1 cellular context compared by ENCODE assay signal in genomic region chr11:49995559-49995958, GRCh38.
TF ChIP-seq lines count a peak whose summit lies in the region.

No MANE protein-coding gene starts in this region.

TF ChIP-seq in H1, 55 proteins besides CTCF, POLR2A, EP300 and RAD21 (continued from another document):
- TF ChIP-seq RNF2 (IDR thresholded peaks at IDR 0.05; ENCODE audit: borderline replicate concordance, low read depth, low read length, missing control alignments, poor library complexity, severe bottlenecking) (no peak), JUN (IDR thresholded peaks at IDR 0.05; ENCODE audit: low read depth, low read length) (no peak), SUZ12 (IDR thresholded peaks at IDR 0.05; ENCODE audit: low read length) (no peak), CHD1 (IDR thresholded peaks at IDR 0.05; ENCODE audit: low read depth, low read length) (no peak), GABPA (IDR thresholded peaks at IDR 0.05; ENCODE audit: borderline replicate concordance, insufficient read depth, low read length) (no peak), SP2 (IDR thresholded peaks at IDR 0.05; ENCODE audit: low read length) (no peak), NANOG (IDR thresholded peaks at IDR 0.05; ENCODE audit: insufficient read depth, low read depth, low read length, poor library complexity, severe bottlenecking) (no peak), SIN3A (conservative IDR thresholded peaks at IDR 0.05 in 1 of 2, IDR thresholded peaks at IDR 0.05 in 1 of 2; ENCODE audit: low read depth in 1 of 2, low read length in 2 of 2) (no peak), ASH2L (IDR thresholded peaks at IDR 0.05; ENCODE audit: low read length) (no peak), SP4 (IDR thresholded peaks at IDR 0.05; ENCODE audit: low read length) (no peak), CHD2 (IDR thresholded peaks at IDR 0.05; ENCODE audit: low read length) (no peak)
TF ChIP-seq in H1: peak in this region for 0.
